11 cellular contexts compared by ENCODE assay signal in the genomic region with DNA sequence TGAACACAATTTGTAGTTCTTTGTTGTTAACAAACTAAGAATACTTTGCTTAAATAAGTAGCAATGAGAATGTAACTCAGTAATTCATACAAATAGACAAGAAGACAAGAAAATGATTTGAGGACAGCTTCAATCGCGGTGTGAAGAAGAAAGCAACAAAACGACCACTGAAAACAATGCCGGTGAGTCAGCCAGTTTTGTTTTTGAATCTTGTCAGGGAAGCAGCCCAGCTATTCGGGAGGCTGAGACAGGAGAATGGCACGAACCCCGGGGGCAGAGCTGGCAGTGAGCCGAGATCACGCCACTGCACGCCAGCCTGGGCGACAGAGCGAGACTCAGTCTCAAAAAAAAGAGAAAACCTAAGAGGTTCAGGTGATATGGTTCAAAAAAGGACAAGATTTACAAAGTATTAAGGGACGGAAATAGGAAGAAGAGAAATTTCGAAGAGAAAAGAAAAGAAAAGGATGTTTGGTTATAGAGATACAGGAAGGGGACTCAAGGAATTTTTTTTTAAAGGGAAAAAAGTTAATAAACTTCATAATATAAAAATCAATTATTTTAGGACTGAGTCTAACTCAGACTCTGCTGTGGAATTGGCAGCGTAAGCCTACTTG. TPM values are rescaled to one million over a fixed set of nuclear protein-coding genes. Genes with fewer than 3 reads are reported as not detected.
DNase-seq lines count a peak whose midpoint lies in the region; TF ChIP-seq lines count a peak whose summit lies in the region.
"Not testable (repeated sequence)": the region's sequence is repeated elsewhere in the genome, so short reads cannot be mapped to it uniquely, and the experiment has no call there.
"Had no signal": no experiment of that assay in that cellular context is flagged by ENCODE, and none has a peak within 500 bp of the region (broad histone marks: within the 10 kb centered on the region; RNA-seq: fewer than 3 reads in every experiment).

No MANE protein-coding gene starts in this region.

- H2BK15ac ChIP-seq in mesenchymal stem cell (ENCODE audit: low read depth, poor library complexity, severe bottlenecking), result not testable (repeated sequence)

- not testable (repeated sequence) for H3K9ac ChIP-seq in BLaER1; mesenchymal stem cell (ENCODE audit: low read length); smooth muscle cell (ENCODE audit: low read depth)

- not testable (repeated sequence) for H2AFZ ChIP-seq in mesenchymal stem cell (ENCODE audit: low read depth, low read length); smooth muscle cell (ENCODE audit: low read depth)

- TF ChIP-seq CTCF in astrocyte of the cerebellum (IDR thresholded peaks at IDR 0.05; ENCODE audit: low read depth, low read length, missing control alignments); epithelial cell of esophagus (IDR thresholded peaks at IDR 0.05; ENCODE audit: insufficient read depth, low read depth, low read length, missing control alignments); smooth muscle cell (IDR thresholded peaks at IDR 0.05; ENCODE audit: borderline replicate concordance, insufficient read depth, poor library complexity, severe bottlenecking): not testable (repeated sequence)

- H2BK12ac ChIP-seq in mesenchymal stem cell (ENCODE audit: low read length in 2 of 2), result not testable (repeated sequence)

- H3K14ac ChIP-seq in mesenchymal stem cell (ENCODE audit: low read length in 2 of 2), result not testable (repeated sequence)

- not testable (repeated sequence) for H3K4ac ChIP-seq in mesenchymal stem cell (ENCODE audit: low read depth in 1 of 2, low read length in 2 of 2)

- not testable (repeated sequence) for H3F3A ChIP-seq in smooth muscle cell (ENCODE audit: low read depth)

- H3K4me1 ChIP-seq in BLaER1, result peaks cover 40% of the 10 kb centered on the region
- not testable (repeated sequence) for H3K4me1 ChIP-seq in mesenchymal stem cell (ENCODE audit: control insufficient read depth, insufficient read depth, low read depth, low read length); smooth muscle cell (ENCODE audit: low read depth)

- in situ Hi-C loops in SK-MEL-5 (cut with HindIII; ENCODE audit: low pct_unique_long_range_greater_than_20kb, low sequenced_read_pairs); astrocyte of the cerebellum (cut with HindIII; ENCODE audit: low sequenced_read_pairs): not testable (repeated sequence)

- H3K23ac ChIP-seq in mesenchymal stem cell (ENCODE audit: low read length in 2 of 2), result not testable (repeated sequence)

- peaks cover 50% of the 10 kb centered on the region for H3K36me3 ChIP-seq in BLaER1
- H3K36me3 ChIP-seq in mesenchymal stem cell (ENCODE audit: control insufficient read depth in 1 of 2, insufficient read depth in 2 of 2, low read depth in 1 of 2, low read length in 2 of 2), result peaks cover 14 to 24% of the 10 kb centered on the region in 2 experiments
- not testable (repeated sequence) for H3K36me3 ChIP-seq in smooth muscle cell (ENCODE audit: low read depth)

- peak; percentile 59 for DNase-seq in HK-2 (ENCODE audit: unreplicated experiment)
- DNase-seq in SK-MEL-5 (ENCODE audit: low read depth, low spot score), result peak; percentile 84
- DNase-seq in activated CD8-positive, alpha-beta memory T cell treated with anti-CD3 and anti-CD28 coated beads, Interleukin-2, amount 50 U/mL, for 48 hours, result peak; percentile 15
- peak; percentile 20 for DNase-seq in astrocyte of the cerebellum (ENCODE audit: low read depth)
- DNase-seq in epithelial cell of esophagus (ENCODE audit: low read depth), result peak; percentile 92
- DNase-seq in mesenchymal stem cell; smooth muscle cell (lab: John Stamatoyannopoulos, UW; ENCODE audit: unreplicated experiment): not testable (repeated sequence)

- H2AK5ac ChIP-seq in mesenchymal stem cell (ENCODE audit: low read length, severe bottlenecking), result not testable (repeated sequence)

- H3K4me3 ChIP-seq in BLaER1; astrocyte of the cerebellum (ENCODE audit: low read depth, low read length); epithelial cell of esophagus (ENCODE audit: low read length); mesenchymal stem cell (ENCODE audit: insufficient read depth in 1 of 2, low read depth in 1 of 2, low read length in 2 of 2); smooth muscle cell: not testable (repeated sequence)

- H3K9me3 ChIP-seq in BLaER1; mesenchymal stem cell (ENCODE audit: control insufficient read depth, low read length); smooth muscle cell (replicated peaks; ENCODE audit: low read depth): not testable (repeated sequence)

- not testable (repeated sequence) for H2BK120ac ChIP-seq in mesenchymal stem cell (ENCODE audit: low read depth, low read length)

- H3K79me2 ChIP-seq in smooth muscle cell (ENCODE audit: low read depth), result peaks cover 21% of the 10 kb centered on the region

- H4K8ac ChIP-seq in mesenchymal stem cell (ENCODE audit: low read length), result not testable (repeated sequence)

- WGBS in mesenchymal stem cell, result 92% methylated on average over 14 of the region's 15 CpGs
- WGBS in smooth muscle cell (ENCODE audit: low lambda C conversion rate), result 93% methylated on average over 15 of the region's 15 CpGs

- H3K18ac ChIP-seq in mesenchymal stem cell (ENCODE audit: low read depth in 1 of 2, low read length in 2 of 2), result not testable (repeated sequence)

- H3K4me2 ChIP-seq in BLaER1 (peak overlapping the region; percentile 52; the same call in 1 of the 2 replicates), mesenchymal stem cell (ENCODE audit: low read length, poor library complexity, severe bottlenecking) (peak overlapping the region; percentile 37)
- H3K4me2 ChIP-seq in smooth muscle cell, result not testable (repeated sequence)

- not testable (repeated sequence) for H4K91ac ChIP-seq in mesenchymal stem cell (ENCODE audit: low read length)

- peaks cover 40% of the 10 kb centered on the region for H4K20me1 ChIP-seq in BLaER1
- not testable (repeated sequence) for H4K20me1 ChIP-seq in smooth muscle cell (ENCODE audit: low read depth)

- not testable (repeated sequence) for H3K27me3 ChIP-seq in BLaER1; mesenchymal stem cell (ENCODE audit: control insufficient read depth in 1 of 2, insufficient read depth in 1 of 2, low read length in 2 of 2); smooth muscle cell (ENCODE audit: low read depth)

- not testable (repeated sequence) for H2BK5ac ChIP-seq in mesenchymal stem cell (ENCODE audit: low read depth, low read length, poor library complexity, severe bottlenecking)

- not testable (repeated sequence) for H3K27ac ChIP-seq in BLaER1
- peak overlapping the region; percentile 17 for H3K27ac ChIP-seq in mesenchymal stem cell (ENCODE audit: low read length, poor library complexity, severe bottlenecking)
- peak overlapping the region; percentile 53 for H3K27ac ChIP-seq in smooth muscle cell (ENCODE audit: low read depth)

- not testable (repeated sequence) for H3K79me1 ChIP-seq in mesenchymal stem cell (replicated peaks; ENCODE audit: low read length, poor library complexity, severe bottlenecking)

RNA-seq across cellular contexts. Expression of a gene that starts 19.7 kb away (rescaled TPM):
- 41.6 and 42.5 TPM in 2 replicates for total RNA-seq in SK-MEL-5 (2014; rRNA removed; shearing (Covaris generic))
- polyA plus RNA-seq in SK-MEL-5 (2015; cell fraction: cytosol; rRNA removed), result 60.6 and 66.7 TPM in 2 replicates
- polyA plus RNA-seq in SK-MEL-5 (2015; cell fraction: nucleus; rRNA removed), result 2,965 and 3,231 TPM in 2 replicates
- polyA plus RNA-seq in mesenchymal stem cell (2013, experiment 1 of 2), result 9.7 TPM
- polyA plus RNA-seq in mesenchymal stem cell (2013, experiment 2 of 2), result 8.9 TPM
- total RNA-seq in smooth muscle cell, result 12.0 TPM in 2 replicates
- polyA plus RNA-seq in smooth muscle cell, result 10.1 and 14.5 TPM in 2 replicates

RNA-seq across cellular contexts. Expression of a gene that starts 30.7 kb away (rescaled TPM):
- 0.05 TPM in 1 of 2 replicates, not detected in the other for total RNA-seq in SK-MEL-5 (2014; rRNA removed; shearing (Covaris generic))
- polyA plus RNA-seq in SK-MEL-5 (2015; cell fraction: cytosol; rRNA removed), result not detected in 2 replicates
- not detected in 2 replicates for polyA plus RNA-seq in SK-MEL-5 (2015; cell fraction: nucleus; rRNA removed)
- not detected for polyA plus RNA-seq in mesenchymal stem cell (2013, experiment 1 of 2)
- polyA plus RNA-seq in mesenchymal stem cell (2013, experiment 2 of 2), result not detected
- not detected in 2 replicates for total RNA-seq in smooth muscle cell
- 1.8 and 3.4 TPM in 2 replicates for polyA plus RNA-seq in smooth muscle cell
- total RNA-seq: HT-29, left cardiac atrium, LHCN-M2 had no signal

RNA-seq across cellular contexts. Expression of a gene that starts 35.1 kb away (rescaled TPM):
- total RNA-seq in SK-MEL-5 (2014; rRNA removed; shearing (Covaris generic)), result 0.48 TPM in 1 of 2 replicates, not detected in the other
- polyA plus RNA-seq in SK-MEL-5 (2015; cell fraction: cytosol; rRNA removed), result 0.73 TPM in 1 of 2 replicates, not detected in the other
- 5.1 and 7.6 TPM in 2 replicates for polyA plus RNA-seq in SK-MEL-5 (2015; cell fraction: nucleus; rRNA removed)
- polyA plus RNA-seq in mesenchymal stem cell (2013, experiment 1 of 2), result 1.1 TPM
- 1.0 TPM for polyA plus RNA-seq in mesenchymal stem cell (2013, experiment 2 of 2)
- 1.3 and 1.4 TPM in 2 replicates for total RNA-seq in smooth muscle cell
- 1.8 and 2.0 TPM in 2 replicates for polyA plus RNA-seq in smooth muscle cell
- total RNA-seq: LHCN-M2 had no signal
